ENCODE assay signal across 1 cellular context in genomic region chr2:233063269-233063975, GRCh38.
A peak's percentile ranks its signal among the peaks of the same experiment; 100 is the strongest.
TF ChIP-seq lines count a peak whose summit lies in the region.

No MANE protein-coding gene starts in this region.

TF ChIP-seq in GM12878, 131 proteins besides CTCF, POLR2A, EP300 and RAD21 (continued from another document):
- TF ChIP-seq RELB (IDR thresholded peaks at IDR 0.05; ENCODE audit: low read depth), result peak; percentile 79
- TF ChIP-seq ELK1 (IDR thresholded peaks at IDR 0.05; ENCODE audit: low read depth, low read length), result no peak
- TF ChIP-seq ZNF622 (IDR thresholded peaks at IDR 0.05), result no peak
- peak; percentile 72 to 76 for TF ChIP-seq IKZF2 (IDR thresholded peaks at IDR 0.05)
- TF ChIP-seq SMC3 (IDR thresholded peaks at IDR 0.05; ENCODE audit: borderline replicate concordance, low read length), result peak; percentile 36; the same call in 1 of the 2 replicates
- TF ChIP-seq POLR2AphosphoS2 (IDR thresholded peaks at IDR 0.05; ENCODE audit: low read depth, low read length), result peak; percentile 97
- peak; percentile 66; the same call in 1 of the 2 replicates for TF ChIP-seq TCF3 (IDR thresholded peaks at IDR 0.05; ENCODE audit: borderline replicate concordance, insufficient read depth, low read depth, low read length)
- 0 out of 2 replicates have a peak, but pooled peaks have one; percentile 32 for TF ChIP-seq MEF2A (IDR thresholded peaks at IDR 0.05; ENCODE audit: insufficient read depth, low read depth, low read length)
- TF ChIP-seq USF2 (IDR thresholded peaks at IDR 0.05; ENCODE audit: borderline replicate concordance, low read depth, low read length), result peak; percentile 58; the same call in 1 of the 2 replicates
- TF ChIP-seq GATAD2B (conservative IDR thresholded peaks at IDR 0.05; ENCODE audit: low read depth), result no peak
- 0 out of 2 replicates have a peak, but pooled peaks have one; percentile 14 for TF ChIP-seq ZBTB40 (IDR thresholded peaks at IDR 0.05; ENCODE audit: borderline replicate concordance)
- TF ChIP-seq USF1 (IDR thresholded peaks at IDR 0.05; ENCODE audit: borderline replicate concordance, extremely low read length, insufficient read depth, low read depth, low read length), result peak; percentile 68
- peak; percentile 79 for TF ChIP-seq NR2F1 (conservative IDR thresholded peaks at IDR 0.05)
- TF ChIP-seq SPI1 (IDR thresholded peaks at IDR 0.05; ENCODE audit: borderline replicate concordance, insufficient read depth, low read depth, low read length), result 0 out of 2 replicates have a peak, but pooled peaks have one; percentile 33
- TF ChIP-seq HDGF (IDR thresholded peaks at IDR 0.05), result peak; percentile 92
- 0 out of 2 replicates have a peak, but pooled peaks have one; percentile 29 for TF ChIP-seq RCOR1 (conservative IDR thresholded peaks at IDR 0.05; ENCODE audit: low read depth, low read length)
- TF ChIP-seq IKZF1 (conservative IDR thresholded peaks at IDR 0.05), result peak; percentile 79
